Comparison of ENCODE assay signal across 8 cellular contexts in the genomic region with DNA sequence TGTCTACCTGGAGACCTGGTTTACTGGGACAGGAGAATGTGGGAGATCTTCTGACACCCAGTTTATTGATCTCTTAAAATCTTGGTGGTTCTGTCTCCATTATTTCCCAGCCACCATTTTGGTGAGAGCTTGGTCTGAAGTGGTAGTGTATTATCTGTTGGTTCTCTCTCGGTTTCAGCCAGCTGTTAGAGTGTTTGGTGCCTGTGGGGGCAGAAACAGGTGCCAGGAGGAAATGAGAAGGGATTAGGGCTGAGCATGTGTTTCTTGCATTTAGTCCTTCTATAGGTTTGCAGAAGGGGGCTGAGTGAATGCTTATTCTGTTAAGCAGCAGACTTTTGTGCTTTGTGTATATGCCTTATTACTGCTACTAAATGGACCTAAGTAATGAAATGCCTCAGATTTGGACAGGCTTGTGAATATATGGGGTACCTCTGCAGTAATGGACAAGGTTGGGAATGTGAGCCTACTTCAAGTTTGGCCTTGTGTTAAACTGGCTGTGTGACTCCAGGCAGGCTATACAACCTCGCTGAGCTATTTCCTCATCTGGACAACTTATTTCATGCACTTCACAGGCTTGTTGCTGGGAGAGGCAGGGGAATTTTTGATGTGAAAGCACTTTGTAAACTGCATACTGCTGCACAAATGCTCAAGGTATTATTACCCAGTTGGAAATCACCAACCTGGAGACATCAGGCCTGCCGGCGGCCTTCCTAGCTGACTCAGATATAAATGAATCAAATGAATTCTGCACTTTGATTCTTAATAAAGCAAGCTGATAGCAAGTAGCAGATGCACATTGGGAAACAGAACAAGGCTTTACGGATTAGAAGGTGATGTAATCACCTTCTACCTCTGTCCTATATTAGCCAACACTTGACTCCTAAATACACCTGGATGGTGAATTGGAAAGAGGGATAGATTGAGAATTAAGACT. TPM values are rescaled to one million over a fixed set of nuclear protein-coding genes. Genes with fewer than 3 reads are reported as not detected.
DNase-seq lines count a peak whose midpoint lies in the region; ATAC-seq, FAIRE-seq and TF ChIP-seq lines count a peak whose summit lies in the region.

No MANE protein-coding gene starts in this region.

- H3K27me3 ChIP-seq in Loucy (ENCODE audit: insufficient read depth, low read length, poor library complexity, severe bottlenecking) (no peaks in the 10 kb centered on the region), keratinocyte (ENCODE audit: control insufficient read depth, extremely low read depth, insufficient read depth, low read length) (no peaks in the 10 kb centered on the region), neuronal stem cell (ENCODE audit: control insufficient read depth in 3 of 3, insufficient read depth in 3 of 3, low read depth in 1 of 3, low read length in 3 of 3) (no peaks in the 10 kb centered on the region), SK-N-SH (ENCODE audit: insufficient read depth) (no peaks in the 10 kb centered on the region), lower lobe of right lung (ENCODE audit: low read depth) (no peaks in the 10 kb centered on the region)

- intact Hi-C loops in lower lobe of right lung (cut with DNase I), result no loop called here

- DNase-seq in GM13977 (ENCODE audit: low spot score) (peak; percentile 41), keratinocyte (ENCODE audit: low read depth, low spot score) (no peak), neuronal stem cell (ENCODE audit: low spot score) (no peak), SK-N-SH (no peak), lower lobe of right lung (no peak)
- DNase-seq in activated CD4-positive, CD25-positive, alpha-beta regulatory T cell (lab: John Stamatoyannopoulos, UW), result no peak

- no peak overlapping the region for H2BK15ac ChIP-seq in neuronal stem cell (ENCODE audit: low read length)

- peak overlapping the region; percentile 81 for H3K4me3 ChIP-seq in Loucy (ENCODE audit: low read length, poor library complexity, severe bottlenecking)
- H3K4me3 ChIP-seq in keratinocyte (ENCODE audit: control insufficient read depth in 2 of 3, extremely low read depth in 1 of 3, insufficient read depth in 2 of 3, low read depth in 1 of 3, low read length in 3 of 3), result no peak overlapping the region
- H3K4me3 ChIP-seq in neuronal stem cell (ENCODE audit: low read length in 2 of 2), result no peak overlapping the region
- no peak overlapping the region for H3K4me3 ChIP-seq in SK-N-SH (ENCODE audit: low read depth in 2 of 2, low read length in 1 of 2)
- H3K4me3 ChIP-seq in lower lobe of right lung, result no peak overlapping the region

- H3F3A ChIP-seq in Loucy (ENCODE audit: low read depth), result no peaks in the 10 kb centered on the region
- H3F3A ChIP-seq in SK-N-SH (replicated peaks; ENCODE audit: insufficient read depth), result peaks cover 6% of the 10 kb centered on the region

- no peak overlapping the region for H3K4ac ChIP-seq in neuronal stem cell (ENCODE audit: low read length)

- H4K8ac ChIP-seq in neuronal stem cell (ENCODE audit: low read depth, low read length), result no peak overlapping the region

- H2BK5ac ChIP-seq in neuronal stem cell (ENCODE audit: low read length), result no peak overlapping the region

- ATAC-seq in GM21619 (IDR thresholded peaks at IDR 0.05; ENCODE audit: unreplicated experiment) (peak; percentile 62), lower lobe of right lung (no peak)

- peaks cover 85% of the 10 kb centered on the region for H3K4me1 ChIP-seq in Loucy (ENCODE audit: insufficient read depth, low read length, poor library complexity, severe bottlenecking)
- H3K4me1 ChIP-seq in keratinocyte (ENCODE audit: control insufficient read depth, extremely low read depth, insufficient read depth, low read length), result peaks cover 20% of the 10 kb centered on the region
- H3K4me1 ChIP-seq in neuronal stem cell (ENCODE audit: control insufficient read depth in 2 of 2, insufficient read depth in 1 of 2, low read depth in 1 of 2, low read length in 2 of 2), result peaks cover 10 to 30% of the 10 kb centered on the region in 2 donors
- peaks cover 4 to 40% of the 10 kb centered on the region in 2 experiments; a peak in 3 of 4 replicates for H3K4me1 ChIP-seq in SK-N-SH (ENCODE audit: control insufficient read depth in 1 of 2, insufficient read depth in 2 of 2, low read depth in 1 of 2, low read length in 1 of 2)
- H3K4me1 ChIP-seq in lower lobe of right lung, result peaks cover 74% of the 10 kb centered on the region

- H3K9me3 ChIP-seq in Loucy (ENCODE audit: insufficient read depth, low read depth, low read length) (no peaks in the 10 kb centered on the region), keratinocyte (ENCODE audit: control insufficient read depth, low read depth, low read length) (no peaks in the 10 kb centered on the region), neuronal stem cell (replicated peaks in 1 of 2; ENCODE audit: control insufficient read depth in 2 of 2, insufficient read depth in 1 of 2, low read depth in 1 of 2, low read length in 2 of 2) (peaks cover 0 to 5% of the 10 kb centered on the region in 2 donors), SK-N-SH (no peaks in the 10 kb centered on the region), lower lobe of right lung (no peaks in the 10 kb centered on the region)

- H4K91ac ChIP-seq in neuronal stem cell (ENCODE audit: low read depth, low read length, poor library complexity), result no peak overlapping the region

- H2AK5ac ChIP-seq in neuronal stem cell (ENCODE audit: low read depth, low read length), result no peak overlapping the region

- dilution Hi-C loops in keratinocyte (cut with MboI; ENCODE audit: extremely low pct_ligation_motif_present, low sequenced_read_pairs), result no loop called here

- no peak for TF ChIP-seq EP300 in SK-N-SH (IDR thresholded peaks at IDR 0.05; ENCODE audit: borderline replicate concordance in 1 of 2, low read depth in 1 of 2, low read length in 1 of 2)

- no peaks in the 10 kb centered on the region for H3K79me1 ChIP-seq in neuronal stem cell (ENCODE audit: low read depth, low read length)

- H3K9ac ChIP-seq in Loucy (ENCODE audit: low read depth, low read length, poor library complexity, severe bottlenecking) (peak overlapping the region; percentile 49), keratinocyte (ENCODE audit: control insufficient read depth, extremely low read depth, insufficient read depth, low read length) (no peak overlapping the region), neuronal stem cell (ENCODE audit: low read depth, low read length, poor library complexity) (no peak overlapping the region), SK-N-SH (no peak overlapping the region)

- H2AFZ ChIP-seq in Loucy (ENCODE audit: low read length) (no peak overlapping the region), keratinocyte (ENCODE audit: control insufficient read depth, low read length) (no peak overlapping the region), neuronal stem cell (ENCODE audit: low read length) (no peak overlapping the region), SK-N-SH (ENCODE audit: low read depth) (no peak overlapping the region)

- H3K18ac ChIP-seq in neuronal stem cell (ENCODE audit: low read length), result no peak overlapping the region

- TF ChIP-seq CTCF in GM13977 (IDR thresholded peaks at IDR 0.05; ENCODE audit: extremely low read depth, insufficient read depth, missing control alignments), result no peak
- no peak for TF ChIP-seq CTCF in Loucy (conservative IDR thresholded peaks at IDR 0.05; ENCODE audit: low read length)
- no peak for TF ChIP-seq CTCF in keratinocyte (optimal IDR thresholded peaks at IDR 0.05 in 1 of 3, IDR thresholded peaks at IDR 0.05 in 1 of 3, conservative IDR thresholded peaks at IDR 0.05 in 1 of 3; ENCODE audit: extremely low read depth in 1 of 3, insufficient read depth in 2 of 3, low read length in 3 of 3)
- no peak for TF ChIP-seq CTCF in SK-N-SH (IDR thresholded peaks at IDR 0.05)
- TF ChIP-seq CTCF in lower lobe of right lung (IDR thresholded peaks at IDR 0.05), result no peak

- H3K79me2 ChIP-seq in Loucy (ENCODE audit: insufficient read depth, low read length) (peaks cover 100% of the 10 kb centered on the region), keratinocyte (ENCODE audit: control insufficient read depth, insufficient read depth, low read length) (peaks cover 98% of the 10 kb centered on the region), SK-N-SH (ENCODE audit: insufficient read depth) (peaks cover 63% of the 10 kb centered on the region; the same call in 1 of the 2 replicates)

- H3K23ac ChIP-seq in neuronal stem cell (ENCODE audit: low read depth, low read length, poor library complexity), result no peak overlapping the region

- H3K27ac ChIP-seq in keratinocyte (ENCODE audit: control insufficient read depth, insufficient read depth, low read length) (no peak overlapping the region), neuronal stem cell (replicated peaks; ENCODE audit: low read length) (no peak overlapping the region), SK-N-SH (ENCODE audit: low read depth in 2 of 2, low read length in 1 of 2) (no peak overlapping the region), lower lobe of right lung (no peak overlapping the region)

- H3K36me3 ChIP-seq in Loucy (ENCODE audit: insufficient read depth, low read length) (peaks cover 29% of the 10 kb centered on the region), keratinocyte (ENCODE audit: control insufficient read depth in 2 of 2, extremely low read depth in 1 of 2, insufficient read depth in 2 of 2, low read length in 2 of 2) (peaks cover 1 to 5% of the 10 kb centered on the region in 2 experiments), neuronal stem cell (replicated peaks in 1 of 2; ENCODE audit: control insufficient read depth in 2 of 2, insufficient read depth in 2 of 2, low read length in 2 of 2) (peaks cover 0 to 23% of the 10 kb centered on the region in 2 donors), SK-N-SH (replicated peaks in 1 of 2; ENCODE audit: control insufficient read depth in 1 of 2, insufficient read depth in 2 of 2, low read length in 1 of 2) (no peaks in the 10 kb centered on the region), lower lobe of right lung (no peaks in the 10 kb centered on the region)

- TF ChIP-seq RAD21 in SK-N-SH (IDR thresholded peaks at IDR 0.05; ENCODE audit: low read length), result no peak

- CTCF ChIA-PET in SK-N-SH (lab: Yijun Ruan, JAX), result interaction anchor here (1.2 to 1.7 kb wide), 2 partner anchors 46 to 1045 kb away, joined by 3 read pairs; no protein-coding TSS in a partner anchor

- H3K4me2 ChIP-seq in Loucy (ENCODE audit: low read depth, low read length, poor library complexity, severe bottlenecking) (peak overlapping the region; percentile 91), keratinocyte (ENCODE audit: control insufficient read depth, extremely low read depth, insufficient read depth, low read depth, low read length) (no peak overlapping the region), neuronal stem cell (ENCODE audit: insufficient read depth, low read length, poor library complexity, severe bottlenecking) (no peak overlapping the region), SK-N-SH (no peak overlapping the region)

- POLR2A ChIA-PET in SK-N-SH (lab: Yijun Ruan, JAX), result no interaction called here

- no peak overlapping the region for H3K14ac ChIP-seq in neuronal stem cell (ENCODE audit: low read length)

- H4K20me1 ChIP-seq in Loucy (ENCODE audit: insufficient read depth, low read length, poor library complexity, severe bottlenecking) (peaks cover 97% of the 10 kb centered on the region), keratinocyte (ENCODE audit: control insufficient read depth, extremely low read depth, insufficient read depth, low read length) (peaks cover 16% of the 10 kb centered on the region), SK-N-SH (ENCODE audit: insufficient read depth) (peaks cover 42% of the 10 kb centered on the region)

- peak; percentile 13 for FAIRE-seq in keratinocyte (lab: Jason Lieb, UNC)

- in situ Hi-C loops in GM13977 (cut with MboI; ENCODE audit: low pct_unique_long_range_greater_than_20kb, low sequenced_read_pairs, unreplicated experiment), result no loop called here

- no peak overlapping the region for H2BK12ac ChIP-seq in neuronal stem cell (ENCODE audit: low read length)

- WGBS in neuronal stem cell (ENCODE audit: extremely low coverage in 2 of 2, insufficient read length in 2 of 2, insufficient replicate concordance in 1 of 2), 2 donors, result no CpG with 5 or more reads among the region's 5 CpGs
- WGBS in SK-N-SH (ENCODE audit: low lambda C conversion rate), result 93% methylated on average over 5 of the region's 5 CpGs

- H2BK120ac ChIP-seq in neuronal stem cell (ENCODE audit: low read depth, low read length), result no peak overlapping the region

- H3K9me2 ChIP-seq in Loucy (replicated peaks; ENCODE audit: low read depth, low read length), result no peaks in the 10 kb centered on the region
- H3K9me2 ChIP-seq in SK-N-SH, result no peaks in the 10 kb centered on the region

- H3K9me1 ChIP-seq in keratinocyte (ENCODE audit: control insufficient read depth, extremely low read depth, insufficient read depth, low read length), result peaks cover 8% of the 10 kb centered on the region

RNA-seq across cellular contexts. Expression of gene JARID2, which starts 9.9 kb away (rescaled TPM):
- polyA plus RNA-seq in keratinocyte (10.2 to 18.9 TPM (median 11.0 TPM) in 3 replicates), SK-N-SH (2012; rRNA removed) (3.4 and 3.7 TPM in 2 replicates)
- polyA plus RNA-seq in keratinocyte (2011; ENCODE audit: low read depth), result 6.7 TPM
- polyA plus RNA-seq in keratinocyte (2011; cell fraction: cytosol; rRNA removed), result 8.1 and 8.2 TPM in 2 replicates
- polyA plus RNA-seq in keratinocyte (2011; cell fraction: nucleus; rRNA removed), result 27.9 and 30.7 TPM in 2 replicates
- polyA plus RNA-seq in keratinocyte (2012; ENCODE audit: low replicate concordance), result 8.8 and 18.5 TPM in 2 replicates
- polyA minus RNA-seq in keratinocyte, result 19.5 to 23.1 TPM (median 22.5 TPM) in 3 replicates
- polyA minus RNA-seq in keratinocyte (2011; cell fraction: cytosol; rRNA and poly(A)+ RNA removed), result 12.3 TPM
- 25.2 and 39.8 TPM in 2 replicates for polyA minus RNA-seq in keratinocyte (2011; cell fraction: nucleus; rRNA and poly(A)+ RNA removed)
- 45.0 TPM for polyA plus RNA-seq in neuronal stem cell (2013, experiment 1 of 2)
- polyA plus RNA-seq in neuronal stem cell (2013, experiment 2 of 2), result 46.3 TPM
- 2.5 and 2.8 TPM in 2 replicates for polyA plus RNA-seq in SK-N-SH (2012; cell fraction: cytosol; rRNA removed)
- 6.3 and 6.7 TPM in 2 replicates for polyA plus RNA-seq in SK-N-SH (2012; cell fraction: nucleus; rRNA removed)
- total RNA-seq in lower lobe of right lung, result 16.0 TPM
